30 cellular contexts compared by ENCODE assay signal in the genomic region with DNA sequence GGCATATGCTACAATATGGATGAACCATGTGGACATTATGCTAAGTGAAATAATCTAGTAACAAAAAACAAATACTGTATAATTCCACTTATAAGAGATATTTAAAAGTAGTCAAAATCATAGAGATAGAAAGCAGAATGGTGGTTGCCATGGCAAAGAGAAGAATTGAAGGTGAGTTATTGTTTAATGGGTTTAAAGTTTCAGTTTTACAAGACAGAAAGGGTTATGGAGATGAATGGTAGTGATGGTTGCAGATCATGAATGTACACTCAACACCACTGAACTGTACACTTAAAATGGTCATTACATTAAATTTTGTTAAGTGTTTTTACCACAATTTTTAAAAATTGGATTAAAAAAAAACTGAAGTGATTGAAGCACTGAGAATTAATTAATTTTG.
"Had no signal": no experiment of that assay in that cellular context is flagged by ENCODE, and none has a peak within 500 bp of the region (broad histone marks: within the 10 kb centered on the region; RNA-seq: fewer than 3 reads in every experiment).

No MANE protein-coding gene starts in this region.

- H3K4me1 ChIP-seq: ascending aorta, breast epithelium, colonic mucosa, esophagus squamous epithelium, heart right ventricle had no signal

- FAIRE-seq: endometrium, endothelial cell of umbilical vein had no signal

- H3K27ac ChIP-seq: ascending aorta, breast epithelium, cardiac muscle cell, colonic mucosa, epithelial cell of prostate, esophagus squamous epithelium, gastroesophageal sphincter, heart right ventricle, hepatocyte, VCaP had no signal

- DNase-seq: activated CD4-positive, alpha-beta memory T cell treated with anti-CD3 and anti-CD28 coated beads, Interleukin-2, amount 10 ng/mL, durations not matched to agents 7 days and 5 days; activated CD4-positive, alpha-beta T cell treated with anti-CD3 and anti-CD28 coated beads for 1 hour; activated CD4-positive, alpha-beta T cell treated with anti-CD3 and anti-CD28 coated beads for 4 hours; activated CD4-positive, alpha-beta T cell treated with anti-CD3 and anti-CD28 coated beads, Interleukin-2, amount 10 ng/mL, durations not matched to agents 7 days and 5 days; activated CD4-positive, alpha-beta T cell treated with anti-CD3 and anti-CD28 coated beads, Interleukin-2, amount 50 U/mL, for 4 hours; activated CD8-positive, alpha-beta memory T cell treated with anti-CD3 and anti-CD28 coated beads, Interleukin-2, amount 50 U/mL, for 48 hours; activated gamma-delta T cell; activated naive CD4-positive, alpha-beta T cell; activated naive CD4-positive, alpha-beta T cell treated with anti-CD3 and anti-CD28 coated beads, Interleukin-2, amount 10 ng/mL, durations not matched to agents 7 days and 5 days; activated naive CD8-positive, alpha-beta T cell treated with anti-CD3 and anti-CD28 coated beads, Interleukin-2, amount 10 ng/mL, durations not matched to agents 7 days and 5 days; activated T-cell treated with anti-CD3 and anti-CD28 coated beads for 4 hours; activated T-cell treated with anti-CD3 and anti-CD28 coated beads, Interleukin-2, amount 50 U/mL, for 4 hours; central memory CD4-positive, alpha-beta T cell; cerebellar nuclear complex; colonic mucosa; effector CD8-positive, alpha-beta T cell; esophagus squamous epithelium; heart right ventricle; T-helper 2 cell had no signal

- H3K4me3 ChIP-seq: ascending aorta, breast epithelium, cardiac muscle cell, colonic mucosa, esophagus squamous epithelium, gastroesophageal sphincter, heart right ventricle, hepatocyte had no signal

- H3K36me3 ChIP-seq: ascending aorta, breast epithelium, cardiac muscle cell, colonic mucosa, esophagus squamous epithelium, gastroesophageal sphincter, heart right ventricle had no signal

- H3K79me2 ChIP-seq: hepatocyte had no signal

- H3K9me3 ChIP-seq: ascending aorta, breast epithelium, colonic mucosa, esophagus squamous epithelium had no signal

- H3K27me3 ChIP-seq: ascending aorta, breast epithelium, cardiac muscle cell, colonic mucosa, esophagus squamous epithelium, gastroesophageal sphincter, heart right ventricle, hepatocyte had no signal

- H2AFZ ChIP-seq: hepatocyte had no signal

- ATAC-seq: activated naive CD4-positive, alpha-beta T cell treated with anti-CD3 and anti-CD28 coated beads, Interleukin-2, amount 50 U/mL, for 72 hours; activated T-cell treated with anti-CD3 and anti-CD28 coated beads, Interleukin-2, amount 50 U/mL, for 4 hours; gastroesophageal sphincter; heart right ventricle; WTC11 had no signal

- H3K4me2 ChIP-seq: hepatocyte had no signal
